In the genomic region with DNA sequence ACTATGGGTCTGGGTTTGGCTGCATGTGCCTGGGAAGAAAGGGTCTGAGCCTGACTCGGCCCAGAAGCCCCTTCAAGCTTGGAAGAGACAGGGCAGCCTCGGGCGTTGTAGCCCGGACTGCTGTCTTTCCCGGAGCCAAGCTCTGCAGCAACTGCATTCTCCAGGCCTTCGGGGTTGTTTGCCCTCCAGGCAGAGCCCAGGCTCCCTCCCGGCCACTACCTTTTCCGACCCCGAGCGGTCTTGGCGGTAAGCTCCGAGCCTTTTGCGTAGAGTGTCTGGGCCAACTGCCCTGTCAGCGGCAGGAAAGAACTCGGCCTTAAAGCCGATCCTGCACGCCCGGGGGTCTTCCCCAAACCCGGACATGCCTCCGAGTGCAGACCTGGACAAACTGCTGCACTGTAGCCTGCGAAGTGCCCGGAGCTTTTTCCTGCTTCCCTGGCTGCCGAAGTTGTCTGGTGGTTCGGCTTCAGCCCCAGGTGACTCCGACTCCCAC, we compare ENCODE assay signal across 13 cellular contexts. TPM values are rescaled to one million over a fixed set of nuclear protein-coding genes. Genes with fewer than 3 reads are reported as not detected.
DNase-seq lines count a peak whose midpoint lies in the region; ATAC-seq and TF ChIP-seq lines count a peak whose summit lies in the region.
"Had no signal": no experiment of that assay in that cellular context is flagged by ENCODE, and none has a peak within 500 bp of the region (broad histone marks: within the 10 kb centered on the region; RNA-seq: fewer than 3 reads in every experiment).

No MANE protein-coding gene starts in this region.

- H2BK120ac ChIP-seq in mesendoderm (ENCODE audit: low read depth, low read length) = no peak overlapping the region

- intact Hi-C loops in CD8-positive, alpha-beta T cell (cut with DNase I, micrococcal nuclease) = loop anchor here in 1 of 2 experiments (1.0 kb wide), 1 partner anchor 10 kb away; the partner anchor contains the start of gene AATF

- no peaks in the 10 kb centered on the region for H3K36me3 ChIP-seq in CD8-positive, alpha-beta T cell (ENCODE audit: insufficient read depth, low read length)
- H3K36me3 ChIP-seq in ES-I3 (ENCODE audit: insufficient read depth, low read length) (no peaks in the 10 kb centered on the region), mesendoderm (ENCODE audit: control insufficient read depth, insufficient read depth, low read length) (peaks cover 23% of the 10 kb centered on the region)
- H3K36me3 ChIP-seq in effector memory CD4-positive, alpha-beta T cell (ENCODE audit: control insufficient read depth, insufficient read depth, low read length) = no peaks in the 10 kb centered on the region
- H3K36me3 ChIP-seq: tibial artery had no signal

- no peak overlapping the region for H3K27ac Mint-ChIP-seq in CD8-positive, alpha-beta T cell

- TF ChIP-seq CTCF in CD8-positive, alpha-beta T cell (IDR thresholded peaks at IDR 0.05) = no peak

- H3K79me1 ChIP-seq in mesendoderm (ENCODE audit: low read length) = peaks cover 11% of the 10 kb centered on the region

- H3K27ac ChIP-seq in CD8-positive, alpha-beta T cell (ENCODE audit: low read depth, low read length) = no peak overlapping the region
- no peak overlapping the region for H3K27ac ChIP-seq in mesendoderm (ENCODE audit: low read depth, low read length)
- H3K27ac ChIP-seq in effector memory CD4-positive, alpha-beta T cell (ENCODE audit: insufficient read depth, low read length, poor library complexity, severe bottlenecking) = no peak overlapping the region
- H3K27ac ChIP-seq: HL-60, tibial artery had no signal

- peaks cover 91% of the 10 kb centered on the region for H3K27me3 ChIP-seq in CD8-positive, alpha-beta T cell (ENCODE audit: insufficient read depth, low read length)
- peaks cover 34% of the 10 kb centered on the region for H3K27me3 ChIP-seq in mesendoderm (ENCODE audit: insufficient read depth, low read length, poor library complexity)
- peaks cover 98% of the 10 kb centered on the region for H3K27me3 ChIP-seq in effector memory CD4-positive, alpha-beta T cell (replicated peaks; ENCODE audit: control insufficient read depth, insufficient read depth, low read length, poor library complexity, severe bottlenecking)

- H2BK5ac ChIP-seq in mesendoderm (ENCODE audit: low read length) = no peak overlapping the region

- POLR2A ChIA-PET in CD8-positive, alpha-beta T cell (lab: Charles Lee) = interaction anchor here (0.7 to 2.3 kb wide), 2 partner anchors 10 to 29 kb away, joined by 4 to 8 read pairs; partner anchors contain the start of gene AATF

- no CpG with 5 or more reads among the region's 25 CpGs for WGBS in mesendoderm (ENCODE audit: extremely low coverage, insufficient coverage, low lambda C conversion rate)

- CTCF ChIA-PET in CD8-positive, alpha-beta T cell (lab: Charles Lee) = interaction anchor here (0.6 kb wide), 1 partner anchor 10 kb away, joined by 3 read pairs; the partner anchor contains the start of gene AATF

- no peak overlapping the region for H2AK5ac ChIP-seq in mesendoderm (ENCODE audit: low read length)

- H3K4me3 Mint-ChIP-seq in CD8-positive, alpha-beta T cell = peak overlapping the region; percentile 44

- H4K8ac ChIP-seq in mesendoderm (ENCODE audit: low read depth, low read length) = no peak overlapping the region

- H3K56ac ChIP-seq in mesendoderm (ENCODE audit: low read length) = peak overlapping the region; percentile 98

- H3K4me3 ChIP-seq in CD8-positive, alpha-beta T cell (ENCODE audit: low read depth, low read length) = no peak overlapping the region
- H3K4me3 ChIP-seq in mesendoderm (ENCODE audit: low read length) = peak overlapping the region; percentile 84
- no peak overlapping the region for H3K4me3 ChIP-seq in effector memory CD4-positive, alpha-beta T cell (ENCODE audit: insufficient read depth, low read depth, low read length, poor library complexity, severe bottlenecking)

- H3K4me2 ChIP-seq in mesendoderm (ENCODE audit: low read length) = peak overlapping the region; percentile 41

- H3K4me1 Mint-ChIP-seq in CD8-positive, alpha-beta T cell (ENCODE audit: low read depth) = peaks cover 62% of the 10 kb centered on the region

- peaks cover 78% of the 10 kb centered on the region for H3K79me2 ChIP-seq in mesendoderm (ENCODE audit: control insufficient read depth, insufficient read depth, low read length)

- no peak overlapping the region for H3K4ac ChIP-seq in mesendoderm (ENCODE audit: low read depth, low read length)

- H4K5ac ChIP-seq in mesendoderm (ENCODE audit: low read length) = no peak overlapping the region

- peak overlapping the region; percentile 4 for H3K23ac ChIP-seq in mesendoderm (ENCODE audit: low read length)

- no peaks in the 10 kb centered on the region for H3K9me3 Mint-ChIP-seq in CD8-positive, alpha-beta T cell

- DNase-seq in CD8-positive, alpha-beta T cell = no peak
- DNase-seq in activated naive CD4-positive, alpha-beta T cell treated with anti-CD3 and anti-CD28 coated beads, Interleukin-2, amount 50 U/mL, for 16 hours = peak; percentile 15
- DNase-seq in mesendoderm = no peak
- DNase-seq in effector memory CD4-positive, alpha-beta T cell = no peak
- no peak for DNase-seq in KG1 (lab: John Stamatoyannopoulos, UW)
- DNase-seq: NCI-H187 treated with DMSO at 0.1 percent for 48 hours, occipital lobe, tibial artery had no signal

- ATAC-seq in CD8-positive, alpha-beta T cell = no peak
- ATAC-seq in GM18907 (IDR thresholded peaks at IDR 0.05; ENCODE audit: unreplicated experiment) (no peak), HG03378 (IDR thresholded peaks at IDR 0.05; ENCODE audit: unreplicated experiment) (no peak)
- ATAC-seq: HCT116 had no signal

- H3K27me3 Mint-ChIP-seq in CD8-positive, alpha-beta T cell (ENCODE audit: low read depth) = peaks cover 71% of the 10 kb centered on the region

- H3K36me3 Mint-ChIP-seq in CD8-positive, alpha-beta T cell = no peaks in the 10 kb centered on the region

- no peak overlapping the region for H2BK15ac ChIP-seq in mesendoderm (replicated peaks; ENCODE audit: low read depth)

- H3K9ac ChIP-seq in ES-I3 (ENCODE audit: low read depth, low read length) (peak overlapping the region; percentile 64; the same call in 1 of the 2 replicates), mesendoderm (ENCODE audit: low read length) (peak overlapping the region; percentile 99)

- H3K18ac ChIP-seq in mesendoderm (ENCODE audit: low read length) = peak overlapping the region; percentile 32

- H3K9me3 ChIP-seq in CD8-positive, alpha-beta T cell (ENCODE audit: low read length) = no peaks in the 10 kb centered on the region
- no peaks in the 10 kb centered on the region for H3K9me3 ChIP-seq in ES-I3 (ENCODE audit: control insufficient read depth, insufficient read depth, low read length)
- H3K9me3 ChIP-seq in effector memory CD4-positive, alpha-beta T cell (ENCODE audit: control insufficient read depth, low read length) = no peaks in the 10 kb centered on the region
- H3K9me3 ChIP-seq: tibial artery had no signal

- H3K4me1 ChIP-seq in CD8-positive, alpha-beta T cell (ENCODE audit: insufficient read depth, low read length) = peaks cover 88% of the 10 kb centered on the region
- H3K4me1 ChIP-seq in ES-I3 (ENCODE audit: insufficient read depth, low read length) (peaks cover 16% of the 10 kb centered on the region), mesendoderm (ENCODE audit: control insufficient read depth, low read depth, low read length) (peaks cover 2% of the 10 kb centered on the region)
- peaks cover 78% of the 10 kb centered on the region for H3K4me1 ChIP-seq in effector memory CD4-positive, alpha-beta T cell (ENCODE audit: control insufficient read depth, insufficient read depth, low read length, poor library complexity, severe bottlenecking)

RNA-seq across cellular contexts. Expression of gene LHX1, which starts 1.3 kb away (rescaled TPM):
- total RNA-seq in CD8-positive, alpha-beta T cell = not detected
- polyA plus RNA-seq in mesendoderm (2013, experiment 1 of 2) = 20.5 TPM
- polyA plus RNA-seq in mesendoderm (2013, experiment 2 of 2) = 18.4 TPM
- total RNA-seq: occipital lobe had no signal

RNA-seq across cellular contexts. Expression of gene AATF, which starts 10.1 kb away (rescaled TPM):
- 10 to 100 TPM; 49.5 to 51.5 TPM for total RNA-seq in CD8-positive, alpha-beta T cell
- 118 TPM for polyA plus RNA-seq in mesendoderm (2013, experiment 1 of 2)
- polyA plus RNA-seq in mesendoderm (2013, experiment 2 of 2) = 114 TPM
